8 cellular contexts compared by ENCODE assay signal in the genomic region with DNA sequence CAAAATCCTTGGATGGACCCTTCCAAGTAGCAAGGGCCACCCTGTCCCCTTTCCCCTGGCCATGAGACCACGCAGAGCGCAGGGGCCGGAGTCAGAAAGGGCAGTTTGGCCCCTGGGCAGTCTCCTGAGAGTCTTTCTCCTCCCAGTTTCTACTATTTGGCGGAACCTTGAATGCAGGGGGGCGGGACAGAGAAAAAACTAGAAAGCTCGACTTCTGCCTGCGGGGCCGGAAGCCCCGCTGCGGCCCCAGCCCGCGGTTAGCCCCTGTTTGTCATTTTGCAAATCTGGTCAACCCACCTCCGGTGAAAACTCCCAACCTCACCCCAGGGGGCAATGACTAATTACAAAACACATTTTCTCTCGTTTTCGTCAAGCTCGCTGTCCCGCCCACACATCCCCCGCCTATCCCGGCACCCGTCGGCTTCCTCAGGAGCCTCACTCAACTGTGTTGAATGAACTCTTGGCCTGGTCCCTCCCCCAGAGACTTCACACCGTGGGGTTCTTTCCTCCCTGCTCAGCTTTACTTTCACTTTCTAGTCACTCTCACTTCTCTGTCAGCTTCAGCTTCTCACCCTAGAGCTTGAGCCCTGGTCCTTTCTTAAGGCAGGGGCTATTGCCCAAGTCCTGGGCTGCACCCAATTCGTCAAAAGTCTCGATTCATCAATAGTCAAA.
A peak's percentile ranks its signal among the peaks of the same experiment; 100 is the strongest.
DNase-seq lines count a peak whose midpoint lies in the region; ATAC-seq and TF ChIP-seq lines count a peak whose summit lies in the region.

No MANE protein-coding gene starts in this region.

- no peaks in the 10 kb centered on the region for H3K9me3 Mint-ChIP-seq in activated T-helper 1 cell treated with anti-CD3 and anti-CD28 coated beads, Interleukin-12 subunit alpha, Interleukin-12 subunit beta, Interleukin-2, Interleukin-4 antibody, amounts not matched to agents 30 ng/mL and 10 ng/mL and 1 ng/mL, durations not matched to agents 14 hours and 24 hours and 36 hours
- H3K9me3 Mint-ChIP-seq in nephron = no peaks in the 10 kb centered on the region

- no peaks in the 10 kb centered on the region for H4K20me1 ChIP-seq in PC-9 (ENCODE audit: insufficient read depth)

- peak overlapping the region; percentile 80 for H3K27ac Mint-ChIP-seq in activated T-helper 1 cell treated with anti-CD3 and anti-CD28 coated beads, Interleukin-12 subunit alpha, Interleukin-12 subunit beta, Interleukin-2, Interleukin-4 antibody, amounts not matched to agents 30 ng/mL and 10 ng/mL and 1 ng/mL, durations not matched to agents 14 hours and 24 hours and 36 hours
- peak overlapping the region; percentile 93 to 98 (median 95) for H3K27ac Mint-ChIP-seq in nephron

- H2AFZ ChIP-seq in PC-9 = peak overlapping the region; percentile 18; the same call in 1 of the 2 replicates

- CTCF ChIA-PET in PC-9 (lab: Charles Lee) = interaction anchor here (0.5 to 2.7 kb wide), 19 partner anchors 8 to 359 kb away, joined by 3 to 27 read pairs (median 6); partner anchors contain the start of gene GSTZ1

- POLR2A ChIA-PET in PC-9 (lab: Charles Lee; ENCODE audit: unreplicated experiment) = interaction anchor here (0.5 to 1.9 kb wide), 24 partner anchors 8 to 934 kb away, joined by 3 to 32 read pairs (median 4); partner anchors contain the start of gene GSTZ1

- peak overlapping the region; percentile 90 for H3K27ac ChIP-seq in PC-9

- H3K9me2 ChIP-seq in PC-9 (ENCODE audit: insufficient read depth) = no peaks in the 10 kb centered on the region

- peaks cover 70% of the 10 kb centered on the region for H3K4me1 ChIP-seq in PC-9 (replicated peaks; ENCODE audit: insufficient read depth)

- no peaks in the 10 kb centered on the region for H3K9me3 ChIP-seq in PC-9 (ENCODE audit: insufficient read depth, low read depth)

- ATAC-seq in HG03378 (IDR thresholded peaks at IDR 0.05; ENCODE audit: unreplicated experiment) = peak; percentile 81

- H3K4me3 ChIP-seq in PC-9 (peak overlapping the region; percentile 48), fibroblast of mammary gland (ENCODE audit: control insufficient read depth, low read depth, low read length) (peak overlapping the region; percentile 34)

- BruUV-seq in PC-9 (replicated peaks; lab: Mats Ljungman, UMichigan) = no TSS peak

- peaks cover 84% of the 10 kb centered on the region for H3K4me1 Mint-ChIP-seq in activated T-helper 1 cell treated with anti-CD3 and anti-CD28 coated beads, Interleukin-12 subunit alpha, Interleukin-12 subunit beta, Interleukin-2, Interleukin-4 antibody, amounts not matched to agents 30 ng/mL and 10 ng/mL and 1 ng/mL, durations not matched to agents 14 hours and 24 hours and 36 hours (ENCODE audit: low read depth)
- H3K4me1 Mint-ChIP-seq in nephron = peaks cover 77% of the 10 kb centered on the region

- H3F3A ChIP-seq in PC-9 (ENCODE audit: insufficient read depth, low read depth) = peaks cover 60% of the 10 kb centered on the region

- no peak for TF ChIP-seq CTCF in PC-9 (conservative IDR thresholded peaks at IDR 0.05)
- TF ChIP-seq CTCF in fibroblast of mammary gland (conservative IDR thresholded peaks at IDR 0.05; ENCODE audit: control insufficient read depth, insufficient read depth, low read depth, low read length) = no peak
- no peak for TF ChIP-seq CTCF in nephron (IDR thresholded peaks at IDR 0.05; ENCODE audit: unreplicated experiment in 3 of 3)

- peaks cover 20% of the 10 kb centered on the region for H3K27me3 Mint-ChIP-seq in activated T-helper 1 cell treated with anti-CD3 and anti-CD28 coated beads, Interleukin-12 subunit alpha, Interleukin-12 subunit beta, Interleukin-2, Interleukin-4 antibody, amounts not matched to agents 30 ng/mL and 10 ng/mL and 1 ng/mL, durations not matched to agents 14 hours and 24 hours and 36 hours (ENCODE audit: insufficient read depth)
- peaks cover 5% of the 10 kb centered on the region for H3K27me3 Mint-ChIP-seq in nephron (ENCODE audit: low read depth)

- H3K79me2 ChIP-seq in PC-9 (ENCODE audit: low read depth) = 0 out of 2 replicates have a peak, but pooled peaks cover 9% of the 10 kb centered on the region

- H3K36me3 Mint-ChIP-seq in activated T-helper 1 cell treated with anti-CD3 and anti-CD28 coated beads, Interleukin-12 subunit alpha, Interleukin-12 subunit beta, Interleukin-2, Interleukin-4 antibody, amounts not matched to agents 30 ng/mL and 10 ng/mL and 1 ng/mL, durations not matched to agents 14 hours and 24 hours and 36 hours (ENCODE audit: low read depth) = peaks cover 2% of the 10 kb centered on the region
- no peaks in the 10 kb centered on the region for H3K36me3 Mint-ChIP-seq in nephron (ENCODE audit: low read depth)

- H3K4me3 Mint-ChIP-seq in activated T-helper 1 cell treated with anti-CD3 and anti-CD28 coated beads, Interleukin-12 subunit alpha, Interleukin-12 subunit beta, Interleukin-2, Interleukin-4 antibody, amounts not matched to agents 30 ng/mL and 10 ng/mL and 1 ng/mL, durations not matched to agents 14 hours and 24 hours and 36 hours = peak overlapping the region; percentile 80
- H3K4me3 Mint-ChIP-seq in nephron = peak overlapping the region; percentile 74 to 81 (median 79)

- no peaks in the 10 kb centered on the region for H3K36me3 ChIP-seq in PC-9 (ENCODE audit: low read depth)

- no peaks in the 10 kb centered on the region for H3K27me3 ChIP-seq in PC-9 (ENCODE audit: insufficient read depth, low read depth)

- intact Hi-C loops in PC-9 (cut with micrococcal nuclease; ENCODE audit: unreplicated experiment) = loop anchor here (1.0 kb wide), 3 partner anchors 8 to 67 kb away; partner anchors contain the start of gene IRF2BPL
- intact Hi-C loops in activated T-helper 1 cell treated with anti-CD3 and anti-CD28 coated beads, Interleukin-12 subunit alpha, Interleukin-12 subunit beta, Interleukin-2, Interleukin-4 antibody, amounts not matched to agents 30 ng/mL and 10 ng/mL and 1 ng/mL, durations not matched to agents 14 hours and 24 hours and 36 hours (cut with micrococcal nuclease) = loop anchor here (1.0 to 5.0 kb wide), 9 partner anchors 8 to 496 kb away; partner anchors contain the start of genes AHSA1, CIPC, GSTZ1 and IRF2BPL

- peak overlapping the region; percentile 79 for H3K4me2 ChIP-seq in PC-9

- peak in 11 of 14 donors; percentile 12 to 84 (median 55) for DNase-seq in C1 segment of cervical spinal cord (lab: John Stamatoyannopoulos, UW)
- DNase-seq in GM19238 (ENCODE audit: insufficient read length, low spot score) = peak; percentile 79
- DNase-seq in PC-9 = peak; percentile 100
- DNase-seq in activated T-helper 1 cell treated with anti-CD3 and anti-CD28 coated beads, Interleukin-12 subunit alpha, Interleukin-12 subunit beta, Interleukin-2, Interleukin-4 antibody, amounts not matched to agents 30 ng/mL and 10 ng/mL and 1 ng/mL, durations not matched to agents 14 hours and 24 hours and 36 hours (ENCODE audit: low spot score) = peak; percentile 97
- peak; percentile 94 for DNase-seq in fibroblast of mammary gland (ENCODE audit: low read depth)
- DNase-seq in stimulated activated naive CD4-positive, alpha-beta T cell treated with Interleukin-2 at 50 U/mL for 16 hours (lab: John Stamatoyannopoulos, UW) = peak; percentile 98

Comparison
In these comparisons a context has a peak if more than half of its experiments do, and no peak if none do; other contexts are left out.
1. Peak in every context shown above with its lines: DNase-seq, ATAC-seq, H3K4me3 ChIP-seq and H3K27ac ChIP-seq.